Comparison of ENCODE assay signal across 31 cellular contexts in genomic region chr7:135012229-135012628, GRCh38. TPM values are rescaled to one million over a fixed set of nuclear protein-coding genes. Genes with fewer than 3 reads are reported as not detected.
A peak's percentile ranks its signal among the peaks of the same experiment; 100 is the strongest.
DNase-seq lines count a peak whose midpoint lies in the region; ATAC-seq and TF ChIP-seq lines count a peak whose summit lies in the region.
"Had no signal": no experiment of that assay in that cellular context is flagged by ENCODE, and none has a peak within 500 bp of the region (broad histone marks: within the 10 kb centered on the region; RNA-seq: fewer than 3 reads in every experiment).

No MANE protein-coding gene starts in this region.

- H3K9me3 ChIP-seq in PC-3 (ENCODE audit: low read length): no peaks in the 10 kb centered on the region
- H3K9me3 ChIP-seq: A549, BE2C, BLaER1, Caco-2 had no signal

- no peak overlapping the region for H2AFZ ChIP-seq in PC-3 (ENCODE audit: low read length)

- CTCF ChIA-PET in PC-3 (lab: Charles Lee): interaction anchor here (1.4 kb wide), 1 partner anchor 25 kb away, joined by 4 read pairs; no protein-coding TSS in a partner anchor

- no peaks in the 10 kb centered on the region for H3F3A ChIP-seq in PC-3 (ENCODE audit: low read length, unreplicated experiment)

- POLR2A ChIA-PET in PC-3 (lab: Charles Lee; ENCODE audit: unreplicated experiment): no interaction called here

- no peaks in the 10 kb centered on the region for H3K9me2 ChIP-seq in PC-3 (replicated peaks; ENCODE audit: low read length)

- no peak overlapping the region for H3K4me2 ChIP-seq in PC-3 (ENCODE audit: low read length)
- H3K4me2 ChIP-seq: A549; BLaER1; BLaER1 treated with 17β-estradiol and CSF1 and Interleukin-3, amounts not matched to agents 10 nM and 100 nM had no signal

- intact Hi-C loops in PC-3 (cut with micrococcal nuclease): no loop called here

- H3K79me2 ChIP-seq in PC-3 (ENCODE audit: low read length): no peaks in the 10 kb centered on the region

- H3K4me3 Mint-ChIP-seq in natural killer cell treated with Interleukin-12 subunit alpha and Interleukin-12 subunit beta and Interleukin-15 and Interleukin-18, amount 100 ng/mL, for 72 hours: no peak overlapping the region
- H3K4me3 Mint-ChIP-seq: B cell; CD14-positive monocyte; CD4-positive, alpha-beta memory T cell; CD4-positive, alpha-beta T cell; CD4-positive, CD25-positive, alpha-beta regulatory T cell; CD8-positive, alpha-beta memory T cell; CD8-positive, alpha-beta T cell had no signal

- H3K4me1 ChIP-seq in PC-3 (ENCODE audit: insufficient read depth, low read length): no peaks in the 10 kb centered on the region
- H3K4me1 ChIP-seq: A549; BLaER1; BLaER1 treated with 17β-estradiol and CSF1 and Interleukin-3, amounts not matched to agents 10 nM and 100 nM; Caco-2 had no signal

- H3K27ac ChIP-seq in PC-3 (ENCODE audit: low read length): no peak overlapping the region
- H3K27ac ChIP-seq: 22Rv1; A549; BLaER1; BLaER1 treated with 17β-estradiol and CSF1 and Interleukin-3, amounts not matched to agents 10 nM and 100 nM; C4-2B had no signal

- DNase-seq in LNCaP clone FGC (ENCODE audit: low read depth) (peak; percentile 67), PC-3 (no peak)
- DNase-seq in natural killer cell treated with Interleukin-12 subunit alpha and Interleukin-12 subunit beta and Interleukin-15 and Interleukin-18, amount 100 ng/mL, for 72 hours (ENCODE audit: low spot score): no peak
- DNase-seq: 8988T; ACHN; AML-193; BE2C; C1 segment of cervical spinal cord; Caco-2; Calu3; CD4-positive, alpha-beta memory T cell; CD4-positive, alpha-beta T cell; CD4-positive, CD25-positive, alpha-beta regulatory T cell; CD8-positive, alpha-beta memory T cell; CD8-positive, alpha-beta T cell; COR-L47; DMS 273 treated with DMSO at 0.1 percent for 48 hours; DMS153; DMS53; DMS79; DMS79 treated with DMSO at 0.1 percent for 48 hours; DND-41; EL had no signal

- ATAC-seq in PC-3: peak; percentile 63
- ATAC-seq in natural killer cell treated with Interleukin-12 subunit alpha and Interleukin-12 subunit beta and Interleukin-15 and Interleukin-18, amount 100 ng/mL, for 72 hours: no peak
- no peak for ATAC-seq in GM18867 (IDR thresholded peaks at IDR 0.05; ENCODE audit: unreplicated experiment)
- ATAC-seq: A549; CD8-positive, alpha-beta T cell had no signal

- H3K36me3 ChIP-seq in PC-3 (ENCODE audit: low read depth, low read length): no peaks in the 10 kb centered on the region
- H3K36me3 ChIP-seq: BE2C; BLaER1; BLaER1 treated with 17β-estradiol and CSF1 and Interleukin-3, amounts not matched to agents 10 nM and 100 nM had no signal

- TF ChIP-seq CTCF in LNCaP clone FGC (IDR thresholded peaks at IDR 0.05; ENCODE audit: control insufficient read depth, extremely low read depth, insufficient read depth): no peak
- no peak for TF ChIP-seq CTCF in PC-3 (conservative IDR thresholded peaks at IDR 0.05; ENCODE audit: low read depth, low read length)

- H3K27me3 Mint-ChIP-seq in natural killer cell treated with Interleukin-12 subunit alpha and Interleukin-12 subunit beta and Interleukin-15 and Interleukin-18, amount 100 ng/mL, for 72 hours: peaks cover 2 to 11% of the 10 kb centered on the region in 2 donors
- H3K27me3 Mint-ChIP-seq: CD4-positive, alpha-beta memory T cell; CD4-positive, alpha-beta T cell; CD4-positive, CD25-positive, alpha-beta regulatory T cell had no signal

- no peaks in the 10 kb centered on the region for H3K27me3 ChIP-seq in PC-3 (ENCODE audit: low read length)
- H3K27me3 ChIP-seq: BE2C; BLaER1; BLaER1 treated with 17β-estradiol and CSF1 and Interleukin-3, amounts not matched to agents 10 nM and 100 nM had no signal

- no peaks in the 10 kb centered on the region for H3K4me1 Mint-ChIP-seq in natural killer cell treated with Interleukin-12 subunit alpha and Interleukin-12 subunit beta and Interleukin-15 and Interleukin-18, amount 100 ng/mL, for 72 hours (ENCODE audit: low read depth in 2 of 2)
- H3K4me1 Mint-ChIP-seq: B cell; CD14-positive monocyte; CD4-positive, alpha-beta memory T cell; CD4-positive, CD25-positive, alpha-beta regulatory T cell; CD8-positive, alpha-beta memory T cell had no signal

- no peak overlapping the region for H3K27ac Mint-ChIP-seq in natural killer cell treated with Interleukin-12 subunit alpha and Interleukin-12 subunit beta and Interleukin-15 and Interleukin-18, amount 100 ng/mL, for 72 hours
- H3K27ac Mint-ChIP-seq: B cell; CD14-positive monocyte; CD4-positive, alpha-beta memory T cell; CD4-positive, alpha-beta T cell; CD4-positive, CD25-positive, alpha-beta regulatory T cell; CD8-positive, alpha-beta memory T cell; CD8-positive, alpha-beta T cell had no signal

- no peaks in the 10 kb centered on the region for H4K20me1 ChIP-seq in PC-3 (ENCODE audit: low read length)
- H4K20me1 ChIP-seq: BLaER1; BLaER1 treated with 17β-estradiol and CSF1 and Interleukin-3, amounts not matched to agents 10 nM and 100 nM had no signal

- no peaks in the 10 kb centered on the region for H3K9me3 Mint-ChIP-seq in natural killer cell treated with Interleukin-12 subunit alpha and Interleukin-12 subunit beta and Interleukin-15 and Interleukin-18, amount 100 ng/mL, for 72 hours

- BruUV-seq in PC-3 (replicated peaks; lab: Mats Ljungman, UMichigan): no TSS peak

- no peak overlapping the region for H3K4me3 ChIP-seq in LNCaP clone FGC (ENCODE audit: low read depth, low read length)
- H3K4me3 ChIP-seq in PC-3 (ENCODE audit: low read length): no peak overlapping the region
- H3K4me3 ChIP-seq: A549; BLaER1; BLaER1 treated with 17β-estradiol and CSF1 and Interleukin-3, amounts not matched to agents 10 nM and 100 nM had no signal

- no peaks in the 10 kb centered on the region for H3K36me3 Mint-ChIP-seq in natural killer cell treated with Interleukin-12 subunit alpha and Interleukin-12 subunit beta and Interleukin-15 and Interleukin-18, amount 100 ng/mL, for 72 hours
- H3K36me3 Mint-ChIP-seq: CD14-positive monocyte; CD4-positive, CD25-positive, alpha-beta regulatory T cell; CD8-positive, alpha-beta T cell had no signal

- H3K9ac ChIP-seq in PC-3 (ENCODE audit: low read length): no peak overlapping the region
- H3K9ac ChIP-seq: BLaER1; BLaER1 treated with 17β-estradiol and CSF1 and Interleukin-3, amounts not matched to agents 10 nM and 100 nM had no signal

RNA-seq across cellular contexts. Expression of gene AGBL3, which starts 25.9 kb away (rescaled TPM):
- 1.9 and 2.5 TPM in 2 replicates for total RNA-seq in PC-3 (2014; rRNA removed)
- total RNA-seq in natural killer cell treated with Interleukin-12 subunit alpha and Interleukin-12 subunit beta and Interleukin-15 and Interleukin-18, amount 100 ng/mL, for 72 hours: 1 to 10 TPM; 2.2 to 2.8 TPM
